2 cellular contexts compared by ENCODE assay signal in the genomic region with DNA sequence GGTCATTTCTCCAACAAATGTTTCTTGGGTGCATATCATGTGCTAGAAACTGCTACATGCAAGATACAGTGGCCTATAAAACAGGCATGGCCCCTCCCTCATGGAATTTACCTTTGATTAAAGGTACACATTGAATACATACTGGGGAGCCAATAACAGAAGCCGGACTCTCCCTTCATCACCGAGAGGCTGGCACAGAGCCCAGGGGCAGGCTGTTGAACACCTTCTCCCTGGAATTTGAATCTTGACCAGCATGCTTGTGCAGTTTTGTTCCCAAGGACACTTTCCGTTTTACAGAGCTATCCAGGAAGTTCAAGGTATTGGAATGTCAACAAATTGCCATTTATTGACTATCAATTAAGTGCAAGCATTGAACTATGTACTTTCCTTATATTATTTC.
A peak's percentile ranks its signal among the peaks of the same experiment; 100 is the strongest.
TF ChIP-seq lines count a peak whose summit lies in the region.

No MANE protein-coding gene starts in this region.

TF ChIP-seq in IMR-90, 13 proteins besides CTCF, POLR2A, EP300 and RAD21:
- TF ChIP-seq RFX5 (IDR thresholded peaks at IDR 0.05; ENCODE audit: low read depth, low read length) (no peak), BHLHE40 (IDR thresholded peaks at IDR 0.05; ENCODE audit: low read depth, low read length) (no peak), MXI1 (IDR thresholded peaks at IDR 0.05; ENCODE audit: borderline replicate concordance, low read depth, low read length) (no peak), CHD1 (IDR thresholded peaks at IDR 0.05; ENCODE audit: low read depth, low read length) (no peak), MAZ (IDR thresholded peaks at IDR 0.05; ENCODE audit: borderline replicate concordance, low read depth, low read length) (no peak), CEBPB (IDR thresholded peaks at IDR 0.05; ENCODE audit: low read depth, low read length) (no peak), SMC3 (IDR thresholded peaks at IDR 0.05; ENCODE audit: low read depth, low read length) (no peak)
- TF ChIP-seq, protein P1, sequence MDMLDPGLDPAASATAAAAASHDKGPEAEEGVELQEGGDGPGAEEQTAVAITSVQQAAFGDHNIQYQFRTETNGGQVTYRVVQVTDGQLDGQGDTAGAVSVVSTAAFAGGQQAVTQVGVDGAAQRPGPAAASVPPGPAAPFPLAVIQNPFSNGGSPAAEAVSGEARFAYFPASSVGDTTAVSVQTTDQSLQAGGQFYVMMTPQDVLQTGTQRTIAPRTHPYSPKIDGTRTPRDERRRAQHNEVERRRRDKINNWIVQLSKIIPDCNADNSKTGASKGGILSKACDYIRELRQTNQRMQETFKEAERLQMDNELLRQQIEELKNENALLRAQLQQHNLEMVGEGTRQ (IDR thresholded peaks at IDR 0.05; ENCODE audit: low read depth, low read length): no peak

TF ChIP-seq in HepG2, 621 proteins besides CTCF, POLR2A, EP300 and RAD21 (continues in another document):
- TF ChIP-seq ZNF34 (CRISPR knock-in tag; IDR thresholded peaks at IDR 0.05; ENCODE audit: borderline replicate concordance): no peak
- peak; percentile 62; the same call in 1 of the 2 replicates for TF ChIP-seq FOXO1 (CRISPR knock-in tag; IDR thresholded peaks at IDR 0.05)
- no peak for TF ChIP-seq MXD3 (CRISPR knock-in tag; IDR thresholded peaks at IDR 0.05)
- TF ChIP-seq ZNF670 (CRISPR knock-in tag; IDR thresholded peaks at IDR 0.05; ENCODE audit: borderline replicate concordance): no peak
- no peak for TF ChIP-seq ZNF501 (CRISPR knock-in tag; IDR thresholded peaks at IDR 0.05)
- TF ChIP-seq RBM39 (IDR thresholded peaks at IDR 0.05; ENCODE audit: low read depth, low read length, poor library complexity, severe bottlenecking): no peak
- TF ChIP-seq MEIS2 (CRISPR knock-in tag; IDR thresholded peaks at IDR 0.05): no peak
- TF ChIP-seq ZNF335 (CRISPR knock-in tag; IDR thresholded peaks at IDR 0.05): no peak
- TF ChIP-seq TRAFD1 (CRISPR knock-in tag; IDR thresholded peaks at IDR 0.05; ENCODE audit: borderline replicate concordance): no peak
- no peak for TF ChIP-seq LRRFIP1 (CRISPR knock-in tag; conservative IDR thresholded peaks at IDR 0.05)
- TF ChIP-seq BCL6 (CRISPR knock-in tag; IDR thresholded peaks at IDR 0.05): peak; percentile 87
- TF ChIP-seq ZNF17 (CRISPR knock-in tag; IDR thresholded peaks at IDR 0.05): no peak
- TF ChIP-seq SRSF1 (optimal IDR thresholded peaks at IDR 0.05; ENCODE audit: low read depth, low read length): no peak
- TF ChIP-seq AKAP8 (CRISPR knock-in tag; IDR thresholded peaks at IDR 0.05): no peak
- TF ChIP-seq HMGA1 (CRISPR knock-in tag; conservative IDR thresholded peaks at IDR 0.05): no peak
- TF ChIP-seq, protein P2, sequence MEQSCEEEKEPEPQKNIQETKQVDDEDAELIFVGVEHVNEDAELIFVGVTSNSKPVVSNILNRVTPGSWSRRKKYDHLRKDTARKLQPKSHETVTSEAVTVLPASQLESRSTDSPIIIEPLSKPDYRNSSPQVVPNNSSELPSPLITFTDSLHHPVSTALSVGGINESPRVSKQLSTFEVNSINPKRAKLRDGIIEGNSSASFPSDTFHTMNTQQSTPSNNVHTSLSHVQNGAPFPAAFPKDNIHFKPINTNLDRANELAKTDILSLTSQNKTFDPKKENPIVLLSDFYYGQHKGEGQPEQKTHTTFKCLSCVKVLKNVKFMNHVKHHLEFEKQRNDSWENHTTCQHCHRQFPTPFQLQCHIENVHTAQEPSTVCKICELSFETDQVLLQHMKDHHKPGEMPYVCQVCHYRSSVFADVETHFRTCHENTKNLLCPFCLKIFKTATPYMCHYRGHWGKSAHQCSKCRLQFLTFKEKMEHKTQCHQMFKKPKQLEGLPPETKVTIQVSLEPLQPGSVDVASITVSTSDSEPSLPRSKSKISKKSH (CRISPR knock-in tag; IDR thresholded peaks at IDR 0.05; ENCODE audit: borderline replicate concordance): no peak
- TF ChIP-seq HNF4A (CRISPR knock-in tag; IDR thresholded peaks at IDR 0.05): peak; percentile 78
- TF ChIP-seq RXRB (CRISPR knock-in tag; IDR thresholded peaks at IDR 0.05; ENCODE audit: borderline replicate concordance): peak; percentile 47; the same call in 1 of the 2 replicates
- no peak for TF ChIP-seq KDM5B (CRISPR knock-in tag; IDR thresholded peaks at IDR 0.05; ENCODE audit: borderline replicate concordance)
- TF ChIP-seq ZKSCAN1 (IDR thresholded peaks at IDR 0.05; ENCODE audit: low read length): no peak
- TF ChIP-seq ZEB1 (IDR thresholded peaks at IDR 0.05; ENCODE audit: insufficient replicate concordance, low read depth): peak; percentile 68
- peak; percentile 44; the same call in 1 of the 2 replicates for TF ChIP-seq ARNTL (CRISPR knock-in tag; IDR thresholded peaks at IDR 0.05)
- TF ChIP-seq MAX (IDR thresholded peaks at IDR 0.05): peak; percentile 11; the same call in 1 of the 2 replicates
- TF ChIP-seq PITX1 (CRISPR knock-in tag; IDR thresholded peaks at IDR 0.05): no peak; the same call in 1 of the 2 replicates
- peak; percentile 70; the same call in 1 of the 2 replicates for TF ChIP-seq MED1 (CRISPR knock-in tag; IDR thresholded peaks at IDR 0.05)
- TF ChIP-seq SATB2 (CRISPR knock-in tag; IDR thresholded peaks at IDR 0.05): no peak
- TF ChIP-seq, protein P3, sequence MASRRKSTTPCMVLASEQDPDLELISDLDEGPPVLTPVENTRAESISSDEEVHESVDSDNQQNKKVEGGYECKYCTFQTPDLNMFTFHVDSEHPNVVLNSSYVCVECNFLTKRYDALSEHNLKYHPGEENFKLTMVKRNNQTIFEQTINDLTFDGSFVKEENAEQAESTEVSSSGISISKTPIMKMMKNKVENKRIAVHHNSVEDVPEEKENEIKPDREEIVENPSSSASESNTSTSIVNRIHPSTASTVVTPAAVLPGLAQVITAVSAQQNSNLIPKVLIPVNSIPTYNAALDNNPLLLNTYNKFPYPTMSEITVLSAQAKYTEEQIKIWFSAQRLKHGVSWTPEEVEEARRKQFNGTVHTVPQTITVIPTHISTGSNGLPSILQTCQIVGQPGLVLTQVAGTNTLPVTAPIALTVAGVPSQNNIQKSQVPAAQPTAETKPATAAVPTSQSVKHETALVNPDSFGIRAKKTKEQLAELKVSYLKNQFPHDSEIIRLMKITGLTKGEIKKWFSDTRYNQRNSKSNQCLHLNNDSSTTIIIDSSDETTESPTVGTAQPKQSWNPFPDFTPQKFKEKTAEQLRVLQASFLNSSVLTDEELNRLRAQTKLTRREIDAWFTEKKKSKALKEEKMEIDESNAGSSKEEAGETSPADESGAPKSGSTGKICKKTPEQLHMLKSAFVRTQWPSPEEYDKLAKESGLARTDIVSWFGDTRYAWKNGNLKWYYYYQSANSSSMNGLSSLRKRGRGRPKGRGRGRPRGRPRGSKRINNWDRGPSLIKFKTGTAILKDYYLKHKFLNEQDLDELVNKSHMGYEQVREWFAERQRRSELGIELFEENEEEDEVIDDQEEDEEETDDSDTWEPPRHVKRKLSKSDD (CRISPR knock-in tag; IDR thresholded peaks at IDR 0.05; ENCODE audit: low read depth): no peak
- TF ChIP-seq ELF3 (CRISPR knock-in tag; IDR thresholded peaks at IDR 0.05): peak; percentile 68
- 0 out of 2 replicates have a peak, but pooled peaks have one; percentile 36 for TF ChIP-seq PHF21A (CRISPR knock-in tag; IDR thresholded peaks at IDR 0.05)
- no peak for TF ChIP-seq REL (CRISPR knock-in tag; conservative IDR thresholded peaks at IDR 0.05)
- TF ChIP-seq, protein P4, sequence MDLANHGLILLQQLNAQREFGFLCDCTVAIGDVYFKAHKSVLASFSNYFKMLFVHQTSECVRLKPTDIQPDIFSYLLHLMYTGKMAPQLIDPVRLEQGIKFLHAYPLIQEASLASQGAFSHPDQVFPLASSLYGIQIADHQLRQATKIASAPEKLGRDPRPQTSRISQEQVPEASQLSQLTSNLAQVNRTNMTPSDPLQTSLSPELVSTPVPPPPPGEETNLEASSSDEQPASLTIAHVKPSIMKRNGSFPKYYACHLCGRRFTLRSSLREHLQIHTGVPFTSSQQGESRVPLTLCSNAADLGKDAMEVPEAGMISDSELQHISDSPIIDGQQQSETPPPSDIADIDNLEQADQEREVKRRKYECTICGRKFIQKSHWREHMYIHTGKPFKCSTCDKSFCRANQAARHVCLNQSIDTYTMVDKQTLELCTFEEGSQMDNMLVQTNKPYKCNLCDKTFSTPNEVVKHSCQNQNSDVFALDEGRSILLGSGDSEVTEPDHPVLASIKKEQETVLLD (CRISPR knock-in tag; IDR thresholded peaks at IDR 0.05; ENCODE audit: low read depth): no peak
- TF ChIP-seq ZNF431 (CRISPR knock-in tag; IDR thresholded peaks at IDR 0.05; ENCODE audit: borderline replicate concordance, low read depth): no peak
- TF ChIP-seq CBFB (CRISPR knock-in tag; IDR thresholded peaks at IDR 0.05): no peak
- TF ChIP-seq FOXP1 (IDR thresholded peaks at IDR 0.05): no peak
- TF ChIP-seq FOXP1 (CRISPR knock-in tag; IDR thresholded peaks at IDR 0.05): peak; percentile 66
- no peak for TF ChIP-seq JUN (CRISPR knock-in tag; IDR thresholded peaks at IDR 0.05)
- no peak for TF ChIP-seq ZNF841 (CRISPR knock-in tag; IDR thresholded peaks at IDR 0.05; ENCODE audit: borderline replicate concordance)
- no peak for TF ChIP-seq GPN1 (CRISPR knock-in tag; IDR thresholded peaks at IDR 0.05; ENCODE audit: borderline replicate concordance)
- TF ChIP-seq SMYD3 (CRISPR knock-in tag; IDR thresholded peaks at IDR 0.05): no peak
- TF ChIP-seq TBL1XR1 (IDR thresholded peaks at IDR 0.05; ENCODE audit: borderline replicate concordance, low read length, partially characterized antibody): no peak
- TF ChIP-seq U2AF1 (optimal IDR thresholded peaks at IDR 0.05; ENCODE audit: low read depth, low read length): no peak
- no peak for TF ChIP-seq MXI1 (IDR thresholded peaks at IDR 0.05; ENCODE audit: borderline replicate concordance, low read depth, low read length)
- TF ChIP-seq MIER2 (CRISPR knock-in tag; IDR thresholded peaks at IDR 0.05): no peak
- no peak for TF ChIP-seq ZNF274 (CRISPR knock-in tag; IDR thresholded peaks at IDR 0.05)
- no peak for TF ChIP-seq HDAC1 (CRISPR knock-in tag; IDR thresholded peaks at IDR 0.05)
- no peak for TF ChIP-seq GZF1 (CRISPR knock-in tag; IDR thresholded peaks at IDR 0.05)
- TF ChIP-seq ZBTB7B (CRISPR knock-in tag; IDR thresholded peaks at IDR 0.05): no peak
- TF ChIP-seq RARA (CRISPR knock-in tag; IDR thresholded peaks at IDR 0.05): peak; percentile 60; the same call in 1 of the 2 replicates
- no peak for TF ChIP-seq ZNF18 (CRISPR knock-in tag; IDR thresholded peaks at IDR 0.05; ENCODE audit: insufficient replicate concordance)
- TF ChIP-seq GATAD1 (CRISPR knock-in tag; IDR thresholded peaks at IDR 0.05): no peak
